In the genomic region with DNA sequence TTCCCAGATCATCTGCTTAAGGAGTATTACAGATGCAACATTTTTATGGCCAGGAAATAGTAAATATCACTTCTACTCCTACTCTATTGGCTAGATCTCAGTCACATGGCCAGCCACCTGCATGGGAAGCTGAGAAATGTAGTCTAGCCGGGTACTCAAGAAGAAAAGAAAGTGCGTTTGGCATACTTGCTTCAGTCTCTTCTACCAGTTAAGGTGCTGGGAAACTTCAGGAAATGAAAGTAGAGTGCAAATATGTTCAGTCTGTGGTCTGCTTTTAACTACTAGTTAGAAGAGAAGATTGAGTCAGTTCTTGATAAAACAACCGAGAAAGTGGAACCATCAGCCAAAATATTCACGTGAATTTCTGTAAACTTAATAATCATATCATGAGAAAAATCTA, we compare ENCODE assay signal across 10 cellular contexts.
DNase-seq lines count a peak whose midpoint lies in the region; ATAC-seq and TF ChIP-seq lines count a peak whose summit lies in the region.
"Had no signal": no experiment of that assay in that cellular context is flagged by ENCODE, and none has a peak within 500 bp of the region (broad histone marks: within the 10 kb centered on the region; RNA-seq: fewer than 3 reads in every experiment).

No MANE protein-coding gene starts in this region.

- no peak overlapping the region for H3K4me3 Mint-ChIP-seq in activated CD4-positive, alpha-beta memory T cell treated with anti-CD3 and anti-CD28 coated beads, Interleukin-2, amount 10 ng/mL, durations not matched to agents 7 days and 5 days

- ATAC-seq in HG03095 (IDR thresholded peaks at IDR 0.05; ENCODE audit: unreplicated experiment), result peak; percentile 98

- peaks cover 10% of the 10 kb centered on the region for H3K4me1 Mint-ChIP-seq in activated CD4-positive, alpha-beta memory T cell treated with anti-CD3 and anti-CD28 coated beads, Interleukin-2, amount 10 ng/mL, durations not matched to agents 7 days and 5 days

- peaks cover 0 to 3% (median 0%) of the 10 kb centered on the region in 4 donors for H3K36me3 ChIP-seq in sigmoid colon
- H3K36me3 ChIP-seq: colonic mucosa, ovary had no signal

- TF ChIP-seq CTCF in sigmoid colon (IDR thresholded peaks at IDR 0.05), result no peak

- peak overlapping the region; percentile 18 for H3K27ac Mint-ChIP-seq in activated CD4-positive, alpha-beta memory T cell treated with anti-CD3 and anti-CD28 coated beads, Interleukin-2, amount 10 ng/mL, durations not matched to agents 7 days and 5 days

- 48 to 68% methylated on average over 4 of the region's 4 CpGs for WGBS in sigmoid colon, 2 donors

- no peak for TF ChIP-seq EP300 in sigmoid colon (IDR thresholded peaks at IDR 0.05)

- no peaks in the 10 kb centered on the region for H3K4me1 ChIP-seq in sigmoid colon
- H3K4me1 ChIP-seq: colonic mucosa had no signal

- peak; percentile 17 for DNase-seq in stimulated activated CD4-positive, alpha-beta T cell treated with anti-CD3 and anti-CD28 coated beads, Interleukin-1b, Interleukin-23, amount 100 ng/mL, for 48 hours
- DNase-seq in stimulated activated CD4-positive, alpha-beta T cell treated with anti-CD3 and anti-CD28 coated beads, Interleukin-2, amount 100 ng/mL, for 48 hours, result no peak
- DNase-seq in activated CD4-positive, alpha-beta memory T cell treated with anti-CD3 and anti-CD28 coated beads, Interleukin-2, amount 10 ng/mL, durations not matched to agents 7 days and 5 days, result peak; percentile 20
- DNase-seq in dedifferentiated amniotic fluid mesenchymal stem cell (ENCODE audit: extremely low spot score) (no peak), D341Med (ENCODE audit: low spot score) (no peak), DMS79 treated with DMSO at 0.1 percent for 48 hours (lab: John Stamatoyannopoulos, UW) (no peak), sigmoid colon (no peak)
- DNase-seq: colonic mucosa, ovary had no signal

- no peaks in the 10 kb centered on the region for H3K9me3 Mint-ChIP-seq in activated CD4-positive, alpha-beta memory T cell treated with anti-CD3 and anti-CD28 coated beads, Interleukin-2, amount 10 ng/mL, durations not matched to agents 7 days and 5 days

- peaks cover 6% of the 10 kb centered on the region for H3K36me3 Mint-ChIP-seq in activated CD4-positive, alpha-beta memory T cell treated with anti-CD3 and anti-CD28 coated beads, Interleukin-2, amount 10 ng/mL, durations not matched to agents 7 days and 5 days (ENCODE audit: low read depth)

- intact Hi-C loops in sigmoid colon (cut with DNase I), result no loop called here

- no peak overlapping the region for H3K4me3 ChIP-seq in sigmoid colon
- H3K4me3 ChIP-seq: colonic mucosa, ovary had no signal

- H3K27ac ChIP-seq in sigmoid colon, result no peak overlapping the region
- H3K27ac ChIP-seq: colonic mucosa, ovary had no signal

- POLR2A ChIA-PET in activated CD4-positive, alpha-beta memory T cell treated with anti-CD3 and anti-CD28 coated beads, Interleukin-2, amount 10 ng/mL, durations not matched to agents 7 days and 5 days (lab: Charles Lee), result interaction anchor here (1.6 kb wide), 1 partner anchor 12 kb away, joined by 3 read pairs; no protein-coding TSS in a partner anchor

- H3K27me3 ChIP-seq in sigmoid colon, result no peaks in the 10 kb centered on the region
- H3K27me3 ChIP-seq: colonic mucosa, ovary had no signal

- CTCF ChIA-PET in activated CD4-positive, alpha-beta memory T cell treated with anti-CD3 and anti-CD28 coated beads, Interleukin-2, amount 10 ng/mL, durations not matched to agents 7 days and 5 days (lab: Charles Lee), result interaction anchor here (1.5 kb wide), 1 partner anchor 9 kb away, joined by 3 read pairs; no protein-coding TSS in a partner anchor

- H3K9me3 ChIP-seq in sigmoid colon, result no peaks in the 10 kb centered on the region
- H3K9me3 ChIP-seq: colonic mucosa, ovary had no signal

- TF ChIP-seq POLR2A in sigmoid colon (IDR thresholded peaks at IDR 0.05), result no peak

- H3K27me3 Mint-ChIP-seq in activated CD4-positive, alpha-beta memory T cell treated with anti-CD3 and anti-CD28 coated beads, Interleukin-2, amount 10 ng/mL, durations not matched to agents 7 days and 5 days, result no peaks in the 10 kb centered on the region

Comparison
In these comparisons a context has a peak if more than half of its experiments do, and no peak if none do; other contexts are left out.
1. DNase-seq: peak in stimulated activated CD4-positive, alpha-beta T cell treated with anti-CD3 and anti-CD28 coated beads, Interleukin-1b, Interleukin-23, amount 100 ng/mL, for 48 hours (single experiment) and activated CD4-positive, alpha-beta memory T cell treated with anti-CD3 and anti-CD28 coated beads, Interleukin-2, amount 10 ng/mL, durations not matched to agents 7 days and 5 days (single experiment); none in stimulated activated CD4-positive, alpha-beta T cell treated with anti-CD3 and anti-CD28 coated beads, Interleukin-2, amount 100 ng/mL, for 48 hours (0 of 2), dedifferentiated amniotic fluid mesenchymal stem cell (single experiment), D341Med (single experiment), DMS79 treated with DMSO at 0.1 percent for 48 hours (single experiment) and sigmoid colon (single experiment).